14 cellular contexts compared by ENCODE assay signal in the genomic region with DNA sequence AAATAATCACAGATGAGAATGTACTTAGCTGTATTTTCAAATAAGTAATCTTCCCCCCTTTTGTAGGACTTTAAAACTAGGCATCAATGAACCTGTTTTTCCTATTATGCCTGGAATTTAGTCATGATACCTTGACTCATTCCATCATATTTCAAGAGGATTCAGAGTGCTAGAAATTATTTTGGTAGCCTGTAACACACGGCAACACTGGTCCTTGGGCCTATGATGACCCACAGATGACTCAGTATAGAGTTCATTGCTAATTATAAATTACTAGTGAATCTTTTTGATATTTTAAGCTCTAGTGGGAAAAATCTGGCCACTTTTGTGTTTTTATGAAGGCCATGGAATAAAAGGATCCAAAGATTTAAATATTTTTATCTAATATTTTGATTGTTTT.
"Had no signal": no experiment of that assay in that cellular context is flagged by ENCODE, and none has a peak within 500 bp of the region (broad histone marks: within the 10 kb centered on the region; RNA-seq: fewer than 3 reads in every experiment).

No MANE protein-coding gene starts in this region.

- H3K4me3 ChIP-seq: breast epithelium, esophagus squamous epithelium, heart left ventricle, left ventricle myocardium inferior, ovary, thoracic aorta had no signal

- H3K4me1 ChIP-seq: breast epithelium had no signal

- H3K27me3 ChIP-seq: breast epithelium, esophagus squamous epithelium, heart left ventricle, ovary had no signal

- H3K27ac ChIP-seq: breast epithelium, esophagus squamous epithelium, heart left ventricle, left ventricle myocardium inferior, ovary had no signal

- H3K36me3 ChIP-seq: ovary had no signal

- DNase-seq: activated T-cell treated with anti-CD3 and anti-CD28 coated beads for 4 hours; esophagus squamous epithelium; heart left ventricle; left ventricle myocardium inferior; mesendoderm; ovary; stimulated activated CD4-positive, alpha-beta T cell treated with anti-CD3 and anti-CD28 coated beads, Interleukin-4, amount 100 ng/mL, for 1 hour; stimulated activated CD8-positive, alpha-beta memory T cell treated with anti-CD3 and anti-CD28 coated beads, Interleukin-4, amount 100 ng/mL, for 48 hours had no signal

- H3K4me3 Mint-ChIP-seq: activated T-helper 17 cell treated with anti-CD3 and anti-CD28 coated beads, Interleukin-2, amount 50 U/mL, for 72 hours; neural crest cell; stimulated activated naive CD8-positive, alpha-beta T cell treated with anti-CD3 and anti-CD28 coated beads, Interleukin-15, Interleukin-2, amounts not matched to agents 100 ng/mL and 50 ng/mL, for 24 hours had no signal

- ATAC-seq: activated naive CD4-positive, alpha-beta T cell treated with anti-CD3 and anti-CD28 coated beads, Interleukin-2, amount 50 U/mL, for 72 hours; activated T-helper 17 cell treated with anti-CD3 and anti-CD28 coated beads, Interleukin-2, amount 50 U/mL, for 72 hours; heart left ventricle had no signal

- H3K27me3 Mint-ChIP-seq: activated T-helper 17 cell treated with anti-CD3 and anti-CD28 coated beads, Interleukin-2, amount 50 U/mL, for 72 hours; stimulated activated naive CD8-positive, alpha-beta T cell treated with anti-CD3 and anti-CD28 coated beads, Interleukin-15, Interleukin-2, amounts not matched to agents 100 ng/mL and 50 ng/mL, for 24 hours had no signal

- H3K27ac Mint-ChIP-seq: activated T-helper 17 cell treated with anti-CD3 and anti-CD28 coated beads, Interleukin-2, amount 50 U/mL, for 72 hours; stimulated activated naive CD8-positive, alpha-beta T cell treated with anti-CD3 and anti-CD28 coated beads, Interleukin-15, Interleukin-2, amounts not matched to agents 100 ng/mL and 50 ng/mL, for 24 hours had no signal

- H3K9me3 Mint-ChIP-seq: activated naive CD4-positive, alpha-beta T cell treated with anti-CD3 and anti-CD28 coated beads, Interleukin-2, amount 50 U/mL, for 72 hours; activated T-helper 17 cell treated with anti-CD3 and anti-CD28 coated beads, Interleukin-2, amount 50 U/mL, for 72 hours; neural crest cell; stimulated activated naive CD8-positive, alpha-beta T cell treated with anti-CD3 and anti-CD28 coated beads, Interleukin-15, Interleukin-2, amounts not matched to agents 100 ng/mL and 50 ng/mL, for 24 hours had no signal

- H3K9me3 ChIP-seq: breast epithelium, esophagus squamous epithelium, heart left ventricle, left ventricle myocardium inferior, ovary, thoracic aorta had no signal
